Comparison of ENCODE assay signal across 1 cellular context in genomic region chr19:660793-661426, GRCh38.
A peak's percentile ranks its signal among the peaks of the same experiment; 100 is the strongest.
TF ChIP-seq lines count a peak whose summit lies in the region.

No MANE protein-coding gene starts in this region.

TF ChIP-seq in HepG2, 621 proteins besides CTCF, POLR2A, EP300 and RAD21 (continued from another document and continues in another):
- TF ChIP-seq PRDM10 (CRISPR knock-in tag; IDR thresholded peaks at IDR 0.05; ENCODE audit: low read depth) (peak; percentile 72; the same call in 1 of the 2 replicates), TAF15 (IDR thresholded peaks at IDR 0.05; ENCODE audit: low read depth, low read length, poor library complexity, severe bottlenecking) (no peak), ZNF879 (CRISPR knock-in tag; IDR thresholded peaks at IDR 0.05) (peak; percentile 78), ZFX (CRISPR knock-in tag; IDR thresholded peaks at IDR 0.05; ENCODE audit: low read depth) (peak; percentile 96), ZNF3 (CRISPR knock-in tag; IDR thresholded peaks at IDR 0.05) (no peak), SIN3B (IDR thresholded peaks at IDR 0.05; ENCODE audit: low read length) (peak; percentile 58; the same call in 1 of the 2 replicates), ZNF674 (CRISPR knock-in tag; IDR thresholded peaks at IDR 0.05; ENCODE audit: low read depth) (no peak), ZNF234 (CRISPR knock-in tag; conservative IDR thresholded peaks at IDR 0.05) (no peak), AGO1 (IDR thresholded peaks at IDR 0.05; ENCODE audit: low read depth, low read length, poor library complexity, severe bottlenecking) (no peak), ZNF782 (CRISPR knock-in tag; IDR thresholded peaks at IDR 0.05; ENCODE audit: borderline replicate concordance) (no peak), TCF7L2 (IDR thresholded peaks at IDR 0.05; ENCODE audit: low read depth, low read length) (no peak), GLMP (CRISPR knock-in tag; IDR thresholded peaks at IDR 0.05; ENCODE audit: borderline replicate concordance) (no peak), PAWR (CRISPR knock-in tag; IDR thresholded peaks at IDR 0.05; ENCODE audit: borderline replicate concordance) (no peak), HNF1B (CRISPR knock-in tag; IDR thresholded peaks at IDR 0.05) (peak; percentile 66), TOE1 (CRISPR knock-in tag; IDR thresholded peaks at IDR 0.05) (no peak), ZBTB10 (CRISPR knock-in tag; IDR thresholded peaks at IDR 0.05; ENCODE audit: borderline replicate concordance) (no peak), THAP11 (CRISPR knock-in tag; IDR thresholded peaks at IDR 0.05) (peak; percentile 85), NFYC (CRISPR knock-in tag; IDR thresholded peaks at IDR 0.05) (no peak), NFE2L1 (CRISPR knock-in tag; IDR thresholded peaks at IDR 0.05; ENCODE audit: borderline replicate concordance) (no peak), PBX3 (CRISPR knock-in tag; IDR thresholded peaks at IDR 0.05; ENCODE audit: borderline replicate concordance) (0 out of 2 replicates have a peak, but pooled peaks have one; percentile 46), PAX8 (CRISPR knock-in tag; IDR thresholded peaks at IDR 0.05; ENCODE audit: borderline replicate concordance) (no peak; the same call in 1 of the 2 replicates), ZBTB25 (CRISPR knock-in tag; IDR thresholded peaks at IDR 0.05) (peak; percentile 94), SCMH1 (CRISPR knock-in tag; IDR thresholded peaks at IDR 0.05; ENCODE audit: borderline replicate concordance) (no peak), FOXK2 (IDR thresholded peaks at IDR 0.05) (0 out of 2 replicates have a peak, but pooled peaks have one; percentile 35), ATF1 (CRISPR knock-in tag; IDR thresholded peaks at IDR 0.05) (no peak), MYPOP (CRISPR knock-in tag; IDR thresholded peaks at IDR 0.05) (0 out of 2 replicates have a peak, but pooled peaks have one; percentile 53), ZNF704 (CRISPR knock-in tag; IDR thresholded peaks at IDR 0.05; ENCODE audit: borderline replicate concordance) (no peak), HOXA9 (CRISPR knock-in tag; IDR thresholded peaks at IDR 0.05; ENCODE audit: borderline replicate concordance) (0 out of 2 replicates have a peak, but pooled peaks have one; percentile 65), HOXA7 (CRISPR knock-in tag; IDR thresholded peaks at IDR 0.05) (no peak; the same call in 1 of the 2 replicates), ZNF772 (CRISPR knock-in tag; IDR thresholded peaks at IDR 0.05) (0 out of 2 replicates have a peak, but pooled peaks have one; percentile 61), ZBTB20 (CRISPR knock-in tag; IDR thresholded peaks at IDR 0.05; ENCODE audit: borderline replicate concordance, low read depth) (peak; percentile 79; the same call in 1 of the 2 replicates), ZNF737 (CRISPR knock-in tag; IDR thresholded peaks at IDR 0.05; ENCODE audit: borderline replicate concordance) (no peak), ZNF800 (CRISPR knock-in tag; IDR thresholded peaks at IDR 0.05) (0 out of 2 replicates have a peak, but pooled peaks have one; percentile 23), ZNF468 (CRISPR knock-in tag; IDR thresholded peaks at IDR 0.05) (no peak), ZBTB14 (CRISPR knock-in tag; IDR thresholded peaks at IDR 0.05) (no peak), SRSF9 (IDR thresholded peaks at IDR 0.05; ENCODE audit: borderline replicate concordance, insufficient read depth, low read depth, low read length, poor library complexity, severe bottlenecking) (no peak), ZNF33A (CRISPR knock-in tag; IDR thresholded peaks at IDR 0.05; ENCODE audit: borderline replicate concordance) (no peak), TEAD2 (CRISPR knock-in tag; IDR thresholded peaks at IDR 0.05) (no peak), NR2F1 (CRISPR knock-in tag; IDR thresholded peaks at IDR 0.05) (peak; percentile 87 to 92)
